8 cellular contexts compared by ENCODE assay signal in the genomic region with DNA sequence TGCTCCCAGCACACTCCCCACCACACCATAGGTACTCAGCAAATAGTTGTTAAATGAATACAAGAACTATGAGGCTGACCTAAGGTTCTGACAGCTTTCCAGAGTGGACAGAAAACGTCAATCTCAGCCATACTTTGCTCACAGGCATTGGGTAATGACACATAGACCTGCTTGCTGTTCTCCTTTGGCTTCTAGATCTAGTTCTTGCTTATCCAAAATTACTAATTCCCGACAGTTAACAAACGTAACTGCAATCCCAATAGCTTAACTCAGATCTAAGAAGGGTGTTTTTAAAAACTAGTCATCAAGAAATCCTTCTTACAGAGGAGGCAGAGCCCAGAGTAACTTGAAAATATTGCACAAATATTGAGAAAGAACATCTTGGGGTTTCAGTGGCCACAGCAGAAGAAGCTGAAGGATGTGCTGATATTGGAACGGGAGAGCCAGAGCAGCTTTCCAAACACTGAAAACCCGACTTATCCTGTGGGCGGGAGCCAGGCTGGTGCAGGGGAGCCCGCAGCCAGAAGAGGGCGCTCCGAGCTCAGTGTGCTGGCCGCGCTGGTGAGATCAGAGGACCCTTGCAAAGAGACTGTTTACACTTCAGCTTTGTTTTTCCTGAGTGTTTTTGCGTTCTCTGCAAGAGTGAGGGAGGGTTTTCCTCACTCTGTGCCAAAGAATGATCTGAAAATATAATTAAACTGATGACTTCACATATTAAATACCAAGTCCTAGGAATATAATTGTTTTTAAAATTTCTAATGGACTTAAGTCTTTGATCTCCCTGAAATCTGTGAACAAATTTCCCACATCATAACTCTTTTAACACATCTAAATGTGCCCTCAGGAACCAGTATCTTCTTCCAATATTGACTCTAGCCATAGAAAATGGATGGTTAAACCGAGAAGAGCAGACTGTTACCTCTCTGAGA. TPM values are rescaled to one million over a fixed set of nuclear protein-coding genes. Genes with fewer than 3 reads are reported as not detected.
A peak's percentile ranks its signal among the peaks of the same experiment; 100 is the strongest.
DNase-seq lines count a peak whose midpoint lies in the region; ATAC-seq and TF ChIP-seq lines count a peak whose summit lies in the region.
"Had no signal": no experiment of that assay in that cellular context is flagged by ENCODE, and none has a peak within 500 bp of the region (broad histone marks: within the 10 kb centered on the region; RNA-seq: fewer than 3 reads in every experiment).

No MANE protein-coding gene starts in this region.

- peaks cover 12% of the 10 kb centered on the region for H3K27me3 Mint-ChIP-seq in activated CD8-positive, alpha-beta T cell treated with anti-CD3 and anti-CD28 coated beads for 36 hours

- in situ Hi-C loops in GM13976 (cut with MboI; ENCODE audit: low sequenced_read_pairs, unreplicated experiment) = no loop called here

- H3K36me3 ChIP-seq in lung (ENCODE audit: control insufficient read depth in 2 of 2, insufficient read depth in 2 of 2, low read length in 2 of 2) = no peaks in the 10 kb centered on the region

- no peaks in the 10 kb centered on the region for H3K36me3 Mint-ChIP-seq in activated CD8-positive, alpha-beta T cell treated with anti-CD3 and anti-CD28 coated beads for 36 hours (ENCODE audit: low read depth)

- ATAC-seq in HG03196 (IDR thresholded peaks at IDR 0.05; ENCODE audit: unreplicated experiment) (peak; percentile 67), lung (ENCODE audit: insufficient read depth, low FRiP score) (peak; percentile 81)
- ATAC-seq in activated CD8-positive, alpha-beta T cell treated with anti-CD3 and anti-CD28 coated beads for 36 hours = peak; percentile 93

- H3K9me3 ChIP-seq in lung (ENCODE audit: control insufficient read depth in 2 of 2, insufficient read depth in 1 of 2, low read length in 1 of 2) = no peaks in the 10 kb centered on the region

- H3K4me3 Mint-ChIP-seq in activated CD8-positive, alpha-beta T cell treated with anti-CD3 and anti-CD28 coated beads for 36 hours = no peak overlapping the region

- TF ChIP-seq CTCF in GM13976 (IDR thresholded peaks at IDR 0.05; ENCODE audit: borderline replicate concordance, control extremely low read depth, extremely low read depth, insufficient read depth, missing control alignments) (peak; percentile 99), lung (IDR thresholded peaks at IDR 0.05; ENCODE audit: control extremely low read depth, extremely low read depth) (peak; percentile 92)
- TF ChIP-seq CTCF in activated CD8-positive, alpha-beta T cell treated with anti-CD3 and anti-CD28 coated beads for 36 hours (IDR thresholded peaks at IDR 0.05) = peak; percentile 97

- intact Hi-C loops in activated CD8-positive, alpha-beta T cell treated with anti-CD3 and anti-CD28 coated beads for 36 hours (cut with micrococcal nuclease) = loop anchor here (1.0 to 5.0 kb wide), 2 partner anchors 44 to 232 kb away; no protein-coding TSS in a partner anchor

- H3K27ac ChIP-seq in lung (ENCODE audit: low read depth in 1 of 2, low read length in 1 of 2) = peak overlapping the region in 1 of 2 donors; percentile 25

- 22 to 24% methylated on average over 13 of the region's 13 CpGs for WGBS in lung, 2 donors

- no peak overlapping the region for H3K27ac Mint-ChIP-seq in activated CD8-positive, alpha-beta T cell treated with anti-CD3 and anti-CD28 coated beads for 36 hours

- DNase-seq in GM13976 (ENCODE audit: low spot score) (peak; percentile 89), NCI-H748 (lab: John Stamatoyannopoulos, UW; ENCODE audit: unreplicated experiment) (peak; percentile 71), ecto neural progenitor cell (ENCODE audit: low spot score) (peak; percentile 90), lung (ENCODE audit: low spot score) (peak; percentile 79)
- peak; percentile 81 for DNase-seq in activated CD8-positive, alpha-beta T cell treated with anti-CD3 and anti-CD28 coated beads for 36 hours
- DNase-seq in stimulated activated CD8-positive, alpha-beta memory T cell treated with anti-CD3 and anti-CD28 coated beads, Interleukin-15, amount 100 ng/mL, for 24 hours (ENCODE audit: low read depth) = peak; percentile 60

- POLR2A ChIA-PET in activated CD8-positive, alpha-beta T cell treated with anti-CD3 and anti-CD28 coated beads for 36 hours (lab: Charles Lee) = interaction anchor here (0.9 kb wide), 1 partner anchor 52 kb away, joined by 3 read pairs; no protein-coding TSS in a partner anchor

- H3K27me3 ChIP-seq in lung (ENCODE audit: control insufficient read depth, insufficient read depth) = no peaks in the 10 kb centered on the region

- H3K9me3 Mint-ChIP-seq in activated CD8-positive, alpha-beta T cell treated with anti-CD3 and anti-CD28 coated beads for 36 hours = no peaks in the 10 kb centered on the region

- no peaks in the 10 kb centered on the region for H3K4me1 Mint-ChIP-seq in activated CD8-positive, alpha-beta T cell treated with anti-CD3 and anti-CD28 coated beads for 36 hours (ENCODE audit: low read depth)

- H3K4me1 ChIP-seq in lung (ENCODE audit: control insufficient read depth in 2 of 2, insufficient read depth in 2 of 2, low read length in 2 of 2) = peaks cover 0 to 3% of the 10 kb centered on the region in 2 donors

- CTCF ChIA-PET in activated CD8-positive, alpha-beta T cell treated with anti-CD3 and anti-CD28 coated beads for 36 hours (lab: Charles Lee) = interaction anchor here (0.6 to 6.0 kb wide), 59 partner anchors 9 to 508 kb away, joined by 3 to 124 read pairs (median 5); a partner anchor contains a TSS

- H3K4me3 ChIP-seq in lung = no peak overlapping the region
- H3K4me3 ChIP-seq: skin epidermis had no signal

RNA-seq across cellular contexts. Expression of a gene that starts 30.3 kb away (rescaled TPM):
- not detected for total RNA-seq in activated CD8-positive, alpha-beta T cell treated with anti-CD3 and anti-CD28 coated beads for 36 hours
- 1 to 10 TPM in 1 of 2 donors, under 1 TPM in 1; 0.98 to 1.4 TPM for total RNA-seq in lung
- polyA plus RNA-seq in lung = 1 to 10 TPM in 1 of 2 donors, under 1 TPM in 1; 0.47 to 1.1 TPM
